In genomic region chr2:85265304-85265703, GRCh38 we compare ENCODE assay signal across 1 cellular context.
TF ChIP-seq lines count a peak whose summit lies in the region.

No MANE protein-coding gene starts in this region.

TF ChIP-seq in GM23338, 12 proteins besides CTCF, POLR2A, EP300 and RAD21 (continued from another document):
- no peak for TF ChIP-seq REST (IDR thresholded peaks at IDR 0.05; ENCODE audit: unreplicated experiment)
- no peak for TF ChIP-seq STAT1 (IDR thresholded peaks at IDR 0.05; ENCODE audit: unreplicated experiment)
- no peak for TF ChIP-seq ZNF462 (CRISPR knock-in tag; IDR thresholded peaks at IDR 0.05)
- no peak for TF ChIP-seq ZNF114 (CRISPR knock-in tag; IDR thresholded peaks at IDR 0.05)
- TF ChIP-seq JUNB (IDR thresholded peaks at IDR 0.05; ENCODE audit: unreplicated experiment): no peak
- TF ChIP-seq ZNF331 (CRISPR knock-in tag; IDR thresholded peaks at IDR 0.05; ENCODE audit: low read depth): no peak
